In the genomic region with DNA sequence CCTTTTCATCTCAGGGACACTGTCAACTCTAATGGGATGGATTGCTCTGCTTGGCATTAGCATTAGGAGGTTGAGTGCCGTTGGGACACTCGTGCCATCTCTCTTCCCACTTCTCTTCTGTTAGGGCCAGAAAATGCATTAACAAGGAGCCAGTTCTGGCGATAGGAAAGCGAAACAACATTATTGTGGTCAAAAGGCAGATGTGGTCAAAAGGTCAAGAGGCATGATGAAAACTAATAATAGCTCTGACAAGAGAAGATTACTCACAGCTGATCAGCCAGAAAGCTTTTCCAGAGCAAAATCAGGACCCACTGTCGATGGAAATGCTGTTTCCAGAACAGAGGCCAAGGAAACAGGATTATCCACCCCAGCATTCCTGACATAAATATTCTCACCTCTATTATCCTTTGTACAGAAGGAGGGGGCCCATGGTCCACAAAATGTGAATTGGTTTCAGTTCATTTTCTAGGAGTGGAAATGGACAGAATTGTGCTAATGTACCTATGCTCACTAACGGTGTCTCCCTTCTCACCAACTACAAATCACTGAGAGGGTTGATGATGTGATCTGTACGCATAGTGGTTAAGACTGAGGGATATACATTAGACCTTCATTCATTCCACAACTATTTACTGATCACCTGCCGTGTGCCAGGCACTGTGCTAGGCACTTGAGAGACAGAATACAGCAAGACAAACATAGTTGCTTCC, we compare ENCODE assay signal across 1 cellular context.
TF ChIP-seq lines count a peak whose summit lies in the region.

No MANE protein-coding gene starts in this region.

TF ChIP-seq in SK-N-SH, 30 proteins besides CTCF, POLR2A, EP300 and RAD21 (continued from another document):
- TF ChIP-seq, protein P1, sequence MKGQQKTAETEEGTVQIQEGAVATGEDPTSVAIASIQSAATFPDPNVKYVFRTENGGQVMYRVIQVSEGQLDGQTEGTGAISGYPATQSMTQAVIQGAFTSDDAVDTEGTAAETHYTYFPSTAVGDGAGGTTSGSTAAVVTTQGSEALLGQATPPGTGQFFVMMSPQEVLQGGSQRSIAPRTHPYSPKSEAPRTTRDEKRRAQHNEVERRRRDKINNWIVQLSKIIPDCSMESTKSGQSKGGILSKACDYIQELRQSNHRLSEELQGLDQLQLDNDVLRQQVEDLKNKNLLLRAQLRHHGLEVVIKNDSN (IDR thresholded peaks at IDR 0.05; ENCODE audit: borderline replicate concordance, low read depth): 0 out of 2 replicates have a peak, but pooled peaks have one; percentile 5
- TF ChIP-seq, protein P2, sequence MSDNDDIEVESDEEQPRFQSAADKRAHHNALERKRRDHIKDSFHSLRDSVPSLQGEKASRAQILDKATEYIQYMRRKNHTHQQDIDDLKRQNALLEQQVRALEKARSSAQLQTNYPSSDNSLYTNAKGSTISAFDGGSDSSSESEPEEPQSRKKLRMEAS (IDR thresholded peaks at IDR 0.05; ENCODE audit: low read depth): peak; percentile 42; the same call in 1 of the 2 replicates
- no peak for TF ChIP-seq MXI1 (IDR thresholded peaks at IDR 0.05; ENCODE audit: low read depth, low read length)
- peak; percentile 63; the same call in 1 of the 2 replicates for TF ChIP-seq TEAD4 (IDR thresholded peaks at IDR 0.05; ENCODE audit: borderline replicate concordance, insufficient read depth)
- peak; percentile 70 for TF ChIP-seq PBX3 (IDR thresholded peaks at IDR 0.05)
- no peak for TF ChIP-seq USF2 (IDR thresholded peaks at IDR 0.05; ENCODE audit: borderline replicate concordance, low read depth, low read length)
- TF ChIP-seq, protein P3, sequence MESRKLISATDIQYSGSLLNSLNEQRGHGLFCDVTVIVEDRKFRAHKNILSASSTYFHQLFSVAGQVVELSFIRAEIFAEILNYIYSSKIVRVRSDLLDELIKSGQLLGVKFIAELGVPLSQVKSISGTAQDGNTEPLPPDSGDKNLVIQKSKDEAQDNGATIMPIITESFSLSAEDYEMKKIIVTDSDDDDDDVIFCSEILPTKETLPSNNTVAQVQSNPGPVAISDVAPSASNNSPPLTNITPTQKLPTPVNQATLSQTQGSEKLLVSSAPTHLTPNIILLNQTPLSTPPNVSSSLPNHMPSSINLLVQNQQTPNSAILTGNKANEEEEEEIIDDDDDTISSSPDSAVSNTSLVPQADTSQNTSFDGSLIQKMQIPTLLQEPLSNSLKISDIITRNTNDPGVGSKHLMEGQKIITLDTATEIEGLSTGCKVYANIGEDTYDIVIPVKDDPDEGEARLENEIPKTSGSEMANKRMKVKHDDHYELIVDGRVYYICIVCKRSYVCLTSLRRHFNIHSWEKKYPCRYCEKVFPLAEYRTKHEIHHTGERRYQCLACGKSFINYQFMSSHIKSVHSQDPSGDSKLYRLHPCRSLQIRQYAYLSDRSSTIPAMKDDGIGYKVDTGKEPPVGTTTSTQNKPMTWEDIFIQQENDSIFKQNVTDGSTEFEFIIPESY (IDR thresholded peaks at IDR 0.05; ENCODE audit: borderline replicate concordance, low read depth): peak; percentile 17; the same call in 1 of the 2 replicates
- TF ChIP-seq FOSL2 (IDR thresholded peaks at IDR 0.05; ENCODE audit: borderline replicate concordance, low read depth): peak; percentile 58; the same call in 1 of the 2 replicates
- no peak for TF ChIP-seq FOXM1 (IDR thresholded peaks at IDR 0.05; ENCODE audit: low read depth)
- peak; percentile 82 for TF ChIP-seq TCF12 (IDR thresholded peaks at IDR 0.05)
